Comparison of ENCODE assay signal across 8 cellular contexts in genomic region chr5:115831163-115831768, GRCh38. TPM values are rescaled to one million over a fixed set of nuclear protein-coding genes. Genes with fewer than 3 reads are reported as not detected.
A peak's percentile ranks its signal among the peaks of the same experiment; 100 is the strongest.
DNase-seq lines count a peak whose midpoint lies in the region; ATAC-seq and TF ChIP-seq lines count a peak whose summit lies in the region.

No MANE protein-coding gene starts in this region.

- no peak overlapping the region for H4K8ac ChIP-seq in mesenchymal stem cell (ENCODE audit: low read length)

- H3K4me1 ChIP-seq in BE2C (no peaks in the 10 kb centered on the region), mesenchymal stem cell (ENCODE audit: control insufficient read depth, insufficient read depth, low read depth, low read length) (no peaks in the 10 kb centered on the region)

- no peak overlapping the region for H3K9ac ChIP-seq in mesenchymal stem cell (ENCODE audit: low read length)

- no peak overlapping the region for H3K27ac ChIP-seq in mesenchymal stem cell (ENCODE audit: low read length, poor library complexity, severe bottlenecking)

- ATAC-seq in HG02623 (IDR thresholded peaks at IDR 0.05; ENCODE audit: unreplicated experiment) (peak; percentile 69), omental fat pad (ENCODE audit: low FRiP score) (no peak)

- no peak overlapping the region for H3K4ac ChIP-seq in mesenchymal stem cell (ENCODE audit: low read depth in 1 of 2, low read length in 2 of 2)

- H2BK5ac ChIP-seq in mesenchymal stem cell (ENCODE audit: low read depth, low read length, poor library complexity, severe bottlenecking): no peak overlapping the region

- no peaks in the 10 kb centered on the region for H3K9me3 ChIP-seq in BE2C
- peaks cover 2% of the 10 kb centered on the region for H3K9me3 ChIP-seq in mesenchymal stem cell (ENCODE audit: control insufficient read depth, low read length)

- no peak overlapping the region for H2BK12ac ChIP-seq in mesenchymal stem cell (ENCODE audit: low read length in 2 of 2)

- H3K23ac ChIP-seq in mesenchymal stem cell (ENCODE audit: low read length in 2 of 2): no peak overlapping the region

- no peak overlapping the region for H2AK5ac ChIP-seq in mesenchymal stem cell (ENCODE audit: low read length, severe bottlenecking)

- no peak overlapping the region for H2BK15ac ChIP-seq in mesenchymal stem cell (ENCODE audit: low read depth, poor library complexity, severe bottlenecking)

- H3K4me3 ChIP-seq in BE2C (ENCODE audit: low read depth, low read length): no peak overlapping the region
- H3K4me3 ChIP-seq in choroid plexus epithelial cell (ENCODE audit: low read depth, low read length): no peak overlapping the region
- H3K4me3 ChIP-seq in mesenchymal stem cell (ENCODE audit: insufficient read depth in 1 of 2, low read depth in 1 of 2, low read length in 2 of 2): no peak overlapping the region

- H3K36me3 ChIP-seq in BE2C (peaks cover 37% of the 10 kb centered on the region), mesenchymal stem cell (ENCODE audit: control insufficient read depth in 1 of 2, insufficient read depth in 2 of 2, low read depth in 1 of 2, low read length in 2 of 2) (peaks cover 0 to 87% of the 10 kb centered on the region in 2 experiments)

- H2BK120ac ChIP-seq in mesenchymal stem cell (ENCODE audit: low read depth, low read length): no peak overlapping the region

- WGBS in mesenchymal stem cell: 100% methylated on average over 1 of the region's 2 CpGs

- H3K14ac ChIP-seq in mesenchymal stem cell (ENCODE audit: low read length in 2 of 2): no peak overlapping the region

- H3K18ac ChIP-seq in mesenchymal stem cell (ENCODE audit: low read depth in 1 of 2, low read length in 2 of 2): no peak overlapping the region

- H2AFZ ChIP-seq in mesenchymal stem cell (ENCODE audit: low read depth, low read length): no peak overlapping the region

- no peak overlapping the region for H4K91ac ChIP-seq in mesenchymal stem cell (ENCODE audit: low read length)

- no peak overlapping the region for H3K4me2 ChIP-seq in mesenchymal stem cell (ENCODE audit: low read length, poor library complexity, severe bottlenecking)

- H3K79me1 ChIP-seq in mesenchymal stem cell (replicated peaks; ENCODE audit: low read length, poor library complexity, severe bottlenecking): peaks cover 8% of the 10 kb centered on the region

- TF ChIP-seq CTCF in BE2C (IDR thresholded peaks at IDR 0.05; ENCODE audit: low read depth, low read length) (peak; percentile 91), GM12872 (IDR thresholded peaks at IDR 0.05; ENCODE audit: insufficient read depth, low read depth, low read length) (peak; percentile 73), choroid plexus epithelial cell (conservative IDR thresholded peaks at IDR 0.05; ENCODE audit: low read depth, low read length) (peak; percentile 83), omental fat pad (IDR thresholded peaks at IDR 0.05) (no peak)

- no peaks in the 10 kb centered on the region for H3K27me3 ChIP-seq in BE2C
- no peaks in the 10 kb centered on the region for H3K27me3 ChIP-seq in mesenchymal stem cell (ENCODE audit: control insufficient read depth in 1 of 2, insufficient read depth in 1 of 2, low read length in 2 of 2)

- DNase-seq in BE2C (peak; percentile 32), NCI-H69 (lab: John Stamatoyannopoulos, UW) (peak; percentile 70), choroid plexus epithelial cell (ENCODE audit: low read depth) (peak; percentile 67), mesenchymal stem cell (peak; percentile 58), DMS153 (lab: John Stamatoyannopoulos, UW) (no peak), omental fat pad (ENCODE audit: low spot score) (no peak)

RNA-seq across cellular contexts. Expression of gene ATG12, which starts 10.1 kb away (rescaled TPM):
- polyA plus RNA-seq in BE2C (2012; ENCODE audit: insufficient read depth, insufficient read length, low read depth): 34.5 TPM
- polyA plus RNA-seq in mesenchymal stem cell (2013, experiment 1 of 2): 67.9 TPM
- 76.1 TPM for polyA plus RNA-seq in mesenchymal stem cell (2013, experiment 2 of 2)
- total RNA-seq in omental fat pad: 10 to 100 TPM; 40.6 to 58.8 (median 51.4) TPM

RNA-seq across cellular contexts. Expression of gene AP3S1, which starts 10.5 kb away (rescaled TPM):
- 15.4 TPM for polyA plus RNA-seq in BE2C (2012; ENCODE audit: insufficient read depth, insufficient read length, low read depth)
- 72.2 TPM for polyA plus RNA-seq in mesenchymal stem cell (2013, experiment 1 of 2)
- 79.1 TPM for polyA plus RNA-seq in mesenchymal stem cell (2013, experiment 2 of 2)
- total RNA-seq in omental fat pad: 10 to 100 TPM; 59.6 to 86.9 (median 77.6) TPM

RNA-seq across cellular contexts. Expression of gene CDO1, which starts 14.8 kb away (rescaled TPM):
- polyA plus RNA-seq in BE2C (2012; ENCODE audit: insufficient read depth, insufficient read length, low read depth): not detected
- 0.46 TPM for polyA plus RNA-seq in mesenchymal stem cell (2013, experiment 1 of 2)
- 0.70 TPM for polyA plus RNA-seq in mesenchymal stem cell (2013, experiment 2 of 2)
- total RNA-seq in omental fat pad: 100 to 1,000 TPM; 127 to 207 (median 152) TPM

Comparison
In these comparisons a context has a peak if more than half of its experiments do, and no peak if none do; other contexts are left out.
1. DNase-seq: peak in BE2C (single experiment), NCI-H69 (single experiment), choroid plexus epithelial cell (single experiment) and mesenchymal stem cell (single experiment); none in DMS153 (single experiment) and omental fat pad (single experiment).
2. CTCF ChIP-seq: peak in BE2C (single experiment), GM12872 (single experiment) and choroid plexus epithelial cell (single experiment); none in omental fat pad (0 of 3).